17 cellular contexts compared by ENCODE assay signal in the genomic region with DNA sequence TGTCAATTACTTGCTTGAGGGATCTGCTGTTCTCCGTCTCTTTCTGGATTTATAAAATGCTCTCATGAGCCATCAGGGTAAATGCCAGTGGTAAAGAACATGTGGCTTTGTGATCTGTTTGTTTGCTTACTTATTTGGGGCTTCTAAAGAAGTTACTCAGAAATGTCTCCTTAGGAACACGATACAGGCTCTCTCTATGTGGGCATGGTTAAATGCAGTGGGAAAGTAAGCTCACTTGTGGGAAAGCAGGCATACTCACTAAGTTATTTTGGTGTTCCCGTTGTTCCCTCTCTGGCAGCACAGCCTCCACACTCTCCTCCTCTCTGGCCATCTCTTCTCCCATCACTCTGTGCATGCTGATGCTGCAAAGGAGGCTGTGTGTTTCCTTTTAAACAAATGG. TPM values are rescaled to one million over a fixed set of nuclear protein-coding genes. Genes with fewer than 3 reads are reported as not detected.
DNase-seq lines count a peak whose midpoint lies in the region; ATAC-seq and TF ChIP-seq lines count a peak whose summit lies in the region.
"Had no signal": no experiment of that assay in that cellular context is flagged by ENCODE, and none has a peak within 500 bp of the region (broad histone marks: within the 10 kb centered on the region; RNA-seq: fewer than 3 reads in every experiment).

No MANE protein-coding gene starts in this region.

- WGBS in stomach, 5 donors: 74 to 92% (median 82%) methylated on average over 3 of the region's 3 CpGs

- intact Hi-C loops in left cardiac atrium (cut with DNase I) (no loop called here), lower lobe of right lung (cut with DNase I) (no loop called here), stomach (cut with DNase I; ENCODE audit: low total_unique reads) (no loop called here)

- H3K9me3 ChIP-seq in cardiac muscle cell (ENCODE audit: low read depth): no peaks in the 10 kb centered on the region
- no peaks in the 10 kb centered on the region for H3K9me3 ChIP-seq in lower lobe of right lung
- no peaks in the 10 kb centered on the region for H3K9me3 ChIP-seq in stomach
- H3K9me3 ChIP-seq: breast epithelium had no signal

- TF ChIP-seq EP300 in stomach (IDR thresholded peaks at IDR 0.05): no peak

- H3K27ac ChIP-seq in cardiac muscle cell: peak overlapping the region; percentile 92
- H3K27ac ChIP-seq in lower lobe of right lung: peak overlapping the region; percentile 80
- peak overlapping the region in 4 of 5 donors; percentile 69 to 79 (median 70) for H3K27ac ChIP-seq in stomach
- H3K27ac ChIP-seq: breast epithelium had no signal

- ATAC-seq in left cardiac atrium: no peak
- ATAC-seq in lower lobe of right lung: no peak
- ATAC-seq: activated CD4-positive, alpha-beta T cell treated with anti-CD3 and anti-CD28 coated beads for 36 hours; left colon had no signal

- TF ChIP-seq CTCF in cardiac muscle cell (IDR thresholded peaks at IDR 0.05; ENCODE audit: low read depth, low read length) (no peak), lower lobe of right lung (IDR thresholded peaks at IDR 0.05) (no peak), stomach (IDR thresholded peaks at IDR 0.05) (no peak)

- in situ Hi-C loops in KBM-7 (cut with MboI; ENCODE audit: low pct_unique_long_range_greater_than_20kb, low sequenced_read_pairs): no loop called here

- H3K36me3 ChIP-seq in cardiac muscle cell (no peaks in the 10 kb centered on the region), lower lobe of right lung (peaks cover 8% of the 10 kb centered on the region), stomach (peaks cover 0 to 16% (median 9%) of the 10 kb centered on the region in 4 donors)
- H3K36me3 ChIP-seq: breast epithelium had no signal

- DNase-seq in cardiac muscle cell (ENCODE audit: low read depth in 1 of 2, low spot score in 1 of 2) (no peak), left cardiac atrium (no peak), astrocyte of the hippocampus (ENCODE audit: low read depth, low spot score) (peak; percentile 62), lower lobe of right lung (no peak), stomach (no peak), KBM-7 (no peak), NCI-H526 (lab: John Stamatoyannopoulos, UW) (no peak), HuH-7.5 (ENCODE audit: low spot score) (no peak)
- DNase-seq: activated CD4-positive, alpha-beta T cell treated with anti-CD3 and anti-CD28 coated beads for 36 hours; activated naive CD4-positive, alpha-beta T cell treated with anti-CD3 and anti-CD28 coated beads, Interleukin-2, amount 50 U/mL, for 16 hours; activated T-cell treated with anti-CD3 and anti-CD28 coated beads for 4 hours; left colon; naive B cell; NCI-H1105; NCI-H2227 treated with DMSO at 0.1 percent for 48 hours; NK-92 treated with Interleukin-12 subunit alpha and Interleukin-12 subunit beta, amount 100 ng/mL, for 24 hours had no signal

- H3K4me3 ChIP-seq in cardiac muscle cell (no peak overlapping the region), lower lobe of right lung (no peak overlapping the region), stomach (no peak overlapping the region)
- H3K4me3 ChIP-seq: breast epithelium had no signal

- no peaks in the 10 kb centered on the region for H3K27me3 ChIP-seq in cardiac muscle cell
- no peaks in the 10 kb centered on the region for H3K27me3 ChIP-seq in lower lobe of right lung (ENCODE audit: low read depth)
- no peaks in the 10 kb centered on the region for H3K27me3 ChIP-seq in stomach
- H3K27me3 ChIP-seq: breast epithelium had no signal

- no peak for TF ChIP-seq POLR2A in stomach (IDR thresholded peaks at IDR 0.05)

- H3K4me1 ChIP-seq in cardiac muscle cell (ENCODE audit: low read depth) (peaks cover 96% of the 10 kb centered on the region), lower lobe of right lung (peaks cover 78% of the 10 kb centered on the region), stomach (peaks cover 31 to 91% (median 74%) of the 10 kb centered on the region in 4 donors)

RNA-seq across cellular contexts. Expression of a gene that starts 44.7 kb away (rescaled TPM):
- 19.0 and 23.0 TPM in 2 replicates for total RNA-seq in cardiac muscle cell
- 23.1 and 32.8 TPM in 2 replicates for polyA plus RNA-seq in cardiac muscle cell
- total RNA-seq in left cardiac atrium: 10 to 100 TPM; 11.6 to 11.9 TPM
- 16.7 TPM for total RNA-seq in lower lobe of right lung
- total RNA-seq in stomach: 10 to 100 TPM in 3 of 5 donors, 1 to 10 TPM in 2; 3.1 to 27.2 (median 11.7) TPM
- 1 to 10 TPM; 5.0 to 6.2 (median 5.9) TPM for polyA plus RNA-seq in stomach

RNA-seq across cellular contexts. Expression of a gene that starts 45.0 kb away (rescaled TPM):
- total RNA-seq in cardiac muscle cell (26.2 and 43.5 TPM in 2 replicates), left cardiac atrium (10 to 100 TPM; 78.6 to 86.4 TPM), lower lobe of right lung (25.6 TPM), stomach (10 to 100 TPM in 4 of 5 donors, 1 to 10 TPM in 1; 8.1 to 60.0 (median 31.5) TPM)
- polyA plus RNA-seq in cardiac muscle cell (31.0 and 44.5 TPM in 2 replicates), stomach (10 to 100 TPM in 1 of 3 donors, 1 to 10 TPM in 2; 8.0 to 10.2 (median 8.1) TPM)
